Comparison of ENCODE assay signal across 18 cellular contexts in genomic region chrX:150298841-150299551, GRCh38.
DNase-seq lines count a peak whose midpoint lies in the region; ATAC-seq, FAIRE-seq and TF ChIP-seq lines count a peak whose summit lies in the region.
"Had no signal": no experiment of that assay in that cellular context is flagged by ENCODE, and none has a peak within 500 bp of the region (broad histone marks: within the 10 kb centered on the region; RNA-seq: fewer than 3 reads in every experiment).

No MANE protein-coding gene starts in this region.

- H2AFZ ChIP-seq in SK-N-SH (ENCODE audit: low read depth): peak overlapping the region; percentile 45; the same call in 1 of the 2 replicates

- no peaks in the 10 kb centered on the region for H3K9me3 ChIP-seq in SK-N-SH
- H3K9me3 ChIP-seq in adipocyte (ENCODE audit: control insufficient read depth, low read length): no peaks in the 10 kb centered on the region
- no peaks in the 10 kb centered on the region for H3K9me3 ChIP-seq in HAP-1
- no peaks in the 10 kb centered on the region for H3K9me3 ChIP-seq in tibial nerve

- H3K27ac ChIP-seq in SK-N-SH (ENCODE audit: low read depth in 2 of 2, low read length in 1 of 2) (no peak overlapping the region), tibial nerve (no peak overlapping the region)
- H3K27ac ChIP-seq: 22Rv1, HL-60 had no signal

- H3K4me2 ChIP-seq in SK-N-SH: no peak overlapping the region

- TF ChIP-seq POLR2A in tibial nerve (IDR thresholded peaks at IDR 0.05): no peak

- no peak for ATAC-seq in SK-N-SH treated with all-trans-retinoic acid at 6 μM for 48 hours

- no peak for TF ChIP-seq EP300 in SK-N-SH (IDR thresholded peaks at IDR 0.05; ENCODE audit: borderline replicate concordance in 1 of 2, low read depth in 1 of 2, low read length in 1 of 2)
- TF ChIP-seq EP300 in tibial nerve (IDR thresholded peaks at IDR 0.05): no peak

- no peaks in the 10 kb centered on the region for H4K20me1 ChIP-seq in SK-N-SH (ENCODE audit: insufficient read depth)

- 38% methylated on average over 4 of the region's 4 CpGs for WGBS in SK-N-SH (ENCODE audit: low lambda C conversion rate)
- WGBS in tibial nerve, 2 donors: 65 to 68% methylated on average over 4 of the region's 4 CpGs

- no peaks in the 10 kb centered on the region for H3K36me3 ChIP-seq in SK-N-SH (replicated peaks in 1 of 2; ENCODE audit: control insufficient read depth in 1 of 2, insufficient read depth in 2 of 2, low read length in 1 of 2)
- H3K36me3 ChIP-seq in adipocyte (ENCODE audit: control insufficient read depth, insufficient read depth, low read length, severe bottlenecking): no peaks in the 10 kb centered on the region
- no peaks in the 10 kb centered on the region for H3K36me3 ChIP-seq in HAP-1 (replicated peaks)
- H3K36me3 ChIP-seq in tibial nerve: no peaks in the 10 kb centered on the region

- CTCF ChIA-PET in SK-N-SH (lab: Yijun Ruan, JAX): no interaction called here

- H3K4me1 ChIP-seq in SK-N-SH (ENCODE audit: control insufficient read depth in 1 of 2, insufficient read depth in 2 of 2, low read depth in 1 of 2, low read length in 1 of 2) (no peaks in the 10 kb centered on the region), adipocyte (ENCODE audit: control insufficient read depth, insufficient read depth, low read length) (no peaks in the 10 kb centered on the region), HAP-1 (no peaks in the 10 kb centered on the region), tibial nerve (no peaks in the 10 kb centered on the region)

- DNase-seq in SK-N-SH (no peak), adipocyte (ENCODE audit: low read depth) (peak; percentile 3), fibroblast of peridontal ligament (ENCODE audit: extremely low read depth) (peak; percentile 3), urothelium cell line (ENCODE audit: low spot score) (no peak), HAP-1 (ENCODE audit: low spot score in 2 of 2) (no peak), tibial nerve (ENCODE audit: low spot score in 2 of 2) (no peak), DMS 273 (lab: John Stamatoyannopoulos, UW; ENCODE audit: unreplicated experiment) (no peak)
- DNase-seq: CD8-positive, alpha-beta memory T cell; DMS79; NCI-H1105; NCI-H1694; NCI-H510A; NCI-H774; SHP77; T-helper 1 cell had no signal

- no peaks in the 10 kb centered on the region for H3K9me2 ChIP-seq in SK-N-SH

- TF ChIP-seq RAD21 in SK-N-SH (IDR thresholded peaks at IDR 0.05; ENCODE audit: low read length): no peak

- no peak for FAIRE-seq in urothelium cell line (lab: Jason Lieb, UNC)

- H3K9ac ChIP-seq in SK-N-SH (no peak overlapping the region), adipocyte (ENCODE audit: low read length) (no peak overlapping the region)

- in situ Hi-C loops in HAP-1 (cut with MboI; ENCODE audit: low sequenced_read_pairs): no loop called here

- POLR2A ChIA-PET in SK-N-SH (lab: Yijun Ruan, JAX): no interaction called here

- H3K4me3 ChIP-seq in SK-N-SH (ENCODE audit: low read depth in 2 of 2, low read length in 1 of 2) (no peak overlapping the region), adipocyte (ENCODE audit: low read length) (no peak overlapping the region), HAP-1 (no peak overlapping the region), tibial nerve (no peak overlapping the region)

- TF ChIP-seq CTCF in SK-N-SH (IDR thresholded peaks at IDR 0.05) (no peak), tibial nerve (IDR thresholded peaks at IDR 0.05) (no peak)

- H3K79me2 ChIP-seq in SK-N-SH (ENCODE audit: insufficient read depth): no peaks in the 10 kb centered on the region

- H3F3A ChIP-seq in SK-N-SH (replicated peaks; ENCODE audit: insufficient read depth): no peaks in the 10 kb centered on the region

- H3K27me3 ChIP-seq in SK-N-SH (ENCODE audit: insufficient read depth) (no peaks in the 10 kb centered on the region; the same call in 1 of the 2 replicates), adipocyte (replicated peaks; ENCODE audit: control insufficient read depth, insufficient read depth, low read length) (peaks cover 14% of the 10 kb centered on the region), HAP-1 (ENCODE audit: low read depth) (no peaks in the 10 kb centered on the region), tibial nerve (no peaks in the 10 kb centered on the region)

TF ChIP-seq in SK-N-SH, 30 proteins besides CTCF, POLR2A, EP300 and RAD21 (continues in another document):
- no peak for TF ChIP-seq FOXJ3 (CRISPR knock-in tag; IDR thresholded peaks at IDR 0.05)
- no peak for TF ChIP-seq TEAD4 (IDR thresholded peaks at IDR 0.05; ENCODE audit: borderline replicate concordance, insufficient read depth)
- no peak for TF ChIP-seq FOXM1 (IDR thresholded peaks at IDR 0.05; ENCODE audit: low read depth)
- TF ChIP-seq, protein P1, sequence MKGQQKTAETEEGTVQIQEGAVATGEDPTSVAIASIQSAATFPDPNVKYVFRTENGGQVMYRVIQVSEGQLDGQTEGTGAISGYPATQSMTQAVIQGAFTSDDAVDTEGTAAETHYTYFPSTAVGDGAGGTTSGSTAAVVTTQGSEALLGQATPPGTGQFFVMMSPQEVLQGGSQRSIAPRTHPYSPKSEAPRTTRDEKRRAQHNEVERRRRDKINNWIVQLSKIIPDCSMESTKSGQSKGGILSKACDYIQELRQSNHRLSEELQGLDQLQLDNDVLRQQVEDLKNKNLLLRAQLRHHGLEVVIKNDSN (IDR thresholded peaks at IDR 0.05; ENCODE audit: borderline replicate concordance, low read depth): no peak
- TF ChIP-seq SIN3A (IDR thresholded peaks at IDR 0.05; ENCODE audit: borderline replicate concordance, low read depth, low read length): no peak
- TF ChIP-seq, protein P2, sequence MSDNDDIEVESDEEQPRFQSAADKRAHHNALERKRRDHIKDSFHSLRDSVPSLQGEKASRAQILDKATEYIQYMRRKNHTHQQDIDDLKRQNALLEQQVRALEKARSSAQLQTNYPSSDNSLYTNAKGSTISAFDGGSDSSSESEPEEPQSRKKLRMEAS (IDR thresholded peaks at IDR 0.05; ENCODE audit: low read depth): no peak
- no peak for TF ChIP-seq EZH2phosphoT487 (IDR thresholded peaks at IDR 0.05; ENCODE audit: borderline replicate concordance, low read depth)
- no peak for TF ChIP-seq TCF12 (IDR thresholded peaks at IDR 0.05)
- TF ChIP-seq IRF3 (IDR thresholded peaks at IDR 0.05; ENCODE audit: low read depth, low read length): no peak
- no peak for TF ChIP-seq MEF2A (IDR thresholded peaks at IDR 0.05; ENCODE audit: borderline replicate concordance, low read depth)
- TF ChIP-seq GATA2 (CRISPR knock-in tag; IDR thresholded peaks at IDR 0.05): no peak
- no peak for TF ChIP-seq RFX5 (IDR thresholded peaks at IDR 0.05; ENCODE audit: low read length)

TF ChIP-seq in SK-N-SH treated with all-trans-retinoic acid at 6 μM for 48 hours, 23 proteins besides CTCF, POLR2A, EP300 and RAD21:
- TF ChIP-seq ZNF8 (CRISPR knock-in tag; IDR thresholded peaks at IDR 0.05) (no peak), SNAI2 (CRISPR knock-in tag; IDR thresholded peaks at IDR 0.05) (no peak), BACH2 (CRISPR knock-in tag; IDR thresholded peaks at IDR 0.05; ENCODE audit: borderline replicate concordance) (no peak), TOX (CRISPR knock-in tag; IDR thresholded peaks at IDR 0.05; ENCODE audit: borderline replicate concordance) (no peak), PPARA (CRISPR knock-in tag; IDR thresholded peaks at IDR 0.05; ENCODE audit: borderline replicate concordance) (no peak), OSR1 (CRISPR knock-in tag; IDR thresholded peaks at IDR 0.05) (no peak)
TF ChIP-seq in SK-N-SH treated with all-trans-retinoic acid at 6 μM for 48 hours: peak in this region for 0.

Comparison
In these comparisons a context has a peak if more than half of its experiments do, and no peak if none do; other contexts are left out.
1. DNase-seq: peak in adipocyte (single experiment) and fibroblast of peridontal ligament (single experiment); none in SK-N-SH (single experiment), urothelium cell line (single experiment), HAP-1 (0 of 2), tibial nerve (0 of 2) and DMS 273 (single experiment).